In genomic region chr6:157089258-157089657, GRCh38 we compare ENCODE assay signal across 12 cellular contexts.
A peak's percentile ranks its signal among the peaks of the same experiment; 100 is the strongest.
DNase-seq lines count a peak whose midpoint lies in the region; ATAC-seq and TF ChIP-seq lines count a peak whose summit lies in the region.
"Had no signal": no experiment of that assay in that cellular context is flagged by ENCODE, and none has a peak within 500 bp of the region (broad histone marks: within the 10 kb centered on the region; RNA-seq: fewer than 3 reads in every experiment).

No MANE protein-coding gene starts in this region.

- POLR2A ChIA-PET in naive thymus-derived CD8-positive, alpha-beta T cell (lab: Charles Lee), result no interaction called here

- no peak for TF ChIP-seq CTCF in mesothelial cell of epicardium (IDR thresholded peaks at IDR 0.05; ENCODE audit: unreplicated experiment)

- peaks cover 23% of the 10 kb centered on the region for H3K4me1 Mint-ChIP-seq in mesothelial cell of epicardium
- H3K4me1 Mint-ChIP-seq in naive thymus-derived CD8-positive, alpha-beta T cell, result peaks cover 23 to 42% (median 34%) of the 10 kb centered on the region in 4 donors

- H3K36me3 Mint-ChIP-seq in mesothelial cell of epicardium, result peaks cover 19% of the 10 kb centered on the region
- H3K36me3 Mint-ChIP-seq in naive thymus-derived CD8-positive, alpha-beta T cell, result peaks cover 0 to 72% (median 21%) of the 10 kb centered on the region in 3 donors

- H3K4me3 Mint-ChIP-seq in mesothelial cell of epicardium, result no peak overlapping the region
- H3K4me3 Mint-ChIP-seq in naive thymus-derived CD8-positive, alpha-beta T cell, result no peak overlapping the region

- ATAC-seq in GM21717 (IDR thresholded peaks at IDR 0.05; ENCODE audit: unreplicated experiment) (no peak), HG03457 (IDR thresholded peaks at IDR 0.05; ENCODE audit: unreplicated experiment) (no peak)
- no peak for ATAC-seq in naive thymus-derived CD8-positive, alpha-beta T cell
- ATAC-seq: upper lobe of right lung had no signal

- H3K9me3 Mint-ChIP-seq in mesothelial cell of epicardium, result no peaks in the 10 kb centered on the region
- H3K9me3 Mint-ChIP-seq in naive thymus-derived CD8-positive, alpha-beta T cell, result no peaks in the 10 kb centered on the region

- peak; percentile 21 for DNase-seq in COLO668 (lab: John Stamatoyannopoulos, UW; ENCODE audit: unreplicated experiment)
- DNase-seq in NCI-H146 treated with DMSO at 0.1 percent for 48 hours (lab: John Stamatoyannopoulos, UW; ENCODE audit: unreplicated experiment), result peak; percentile 29
- peak; percentile 64 for DNase-seq in ecto neural progenitor cell (ENCODE audit: low spot score)
- DNase-seq in mesothelial cell of epicardium (ENCODE audit: low spot score in 2 of 2, unreplicated experiment in 2 of 2), result no peak
- no peak for DNase-seq in naive thymus-derived CD8-positive, alpha-beta T cell
- DNase-seq in hippocampal formation (lab: John Stamatoyannopoulos, UW), result no peak
- DNase-seq: colonic mucosa, Peyer's patch, posterior cingulate gyrus, upper lobe of right lung had no signal

- no peaks in the 10 kb centered on the region for H3K27me3 Mint-ChIP-seq in mesothelial cell of epicardium (ENCODE audit: low read depth)
- no peaks in the 10 kb centered on the region for H3K27me3 Mint-ChIP-seq in naive thymus-derived CD8-positive, alpha-beta T cell

- peak overlapping the region; percentile 64 for H3K27ac Mint-ChIP-seq in mesothelial cell of epicardium
- peak overlapping the region in 2 of 10 donors; percentile 0 to 38 for H3K27ac Mint-ChIP-seq in naive thymus-derived CD8-positive, alpha-beta T cell

Comparison
In these comparisons a context has a peak if more than half of its experiments do, and no peak if none do; other contexts are left out.
1. DNase-seq: peak in COLO668 (single experiment), NCI-H146 treated with DMSO at 0.1 percent for 48 hours (single experiment) and ecto neural progenitor cell (single experiment); none in mesothelial cell of epicardium (0 of 2), naive thymus-derived CD8-positive, alpha-beta T cell (0 of 10) and hippocampal formation (0 of 2).